Comparison of ENCODE assay signal across 23 cellular contexts in the genomic region with DNA sequence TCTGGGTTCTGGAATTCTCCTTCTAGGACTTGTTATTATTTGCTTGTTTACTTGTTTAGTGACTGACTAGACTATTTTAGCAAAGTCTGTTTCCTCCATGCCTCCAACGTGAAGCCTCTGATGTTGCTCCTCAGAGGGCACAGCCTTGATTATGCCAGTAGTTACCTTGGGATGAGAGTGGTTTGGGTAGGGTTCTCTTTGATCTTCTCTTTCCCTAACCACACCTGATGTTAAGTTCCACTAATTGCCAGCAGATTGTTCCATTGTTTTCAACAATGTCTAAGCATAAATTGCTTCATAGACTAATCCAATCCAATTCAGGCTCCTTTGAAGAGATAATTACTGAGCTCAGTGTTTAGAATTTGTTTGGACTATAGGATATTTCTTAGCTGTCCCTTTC.
DNase-seq lines count a peak whose midpoint lies in the region; ATAC-seq lines count a peak whose summit lies in the region.
"Had no signal": no experiment of that assay in that cellular context is flagged by ENCODE, and none has a peak within 500 bp of the region (broad histone marks: within the 10 kb centered on the region; RNA-seq: fewer than 3 reads in every experiment).

No MANE protein-coding gene starts in this region.

- DNase-seq in NCI-H69 (lab: John Stamatoyannopoulos, UW), result peak; percentile 31
- DNase-seq in NCI-H82 treated with DMSO at 0.1 percent for 48 hours (lab: John Stamatoyannopoulos, UW; ENCODE audit: unreplicated experiment), result peak; percentile 2
- DNase-seq in NCI-H446 treated with DMSO at 0.1 percent for 48 hours (lab: John Stamatoyannopoulos, UW), result no peak
- no peak for DNase-seq in caudate nucleus (lab: John Stamatoyannopoulos, UW)
- no peak for DNase-seq in activated CD8-positive, alpha-beta memory T cell treated with anti-CD3 and anti-CD28 coated beads, Interleukin-2, amount 10 ng/mL, durations not matched to agents 7 days and 5 days
- DNase-seq: 8988T; ACHN; BE2C; C1 segment of cervical spinal cord; CD4-positive, alpha-beta memory T cell; CD4-positive, CD25-positive, alpha-beta regulatory T cell; CD8-positive, alpha-beta memory T cell; COR-L47; DMS 273 treated with DMSO at 0.1 percent for 48 hours; DMS153; DMS53; DMS79; DND-41; EL; GDM1 had no signal

- no peak for ATAC-seq in activated CD8-positive, alpha-beta memory T cell treated with anti-CD3 and anti-CD28 coated beads, Interleukin-2, amount 10 ng/mL, durations not matched to agents 7 days and 5 days
- ATAC-seq: GM12878 had no signal

- no peak overlapping the region for H3K27ac Mint-ChIP-seq in activated CD8-positive, alpha-beta memory T cell treated with anti-CD3 and anti-CD28 coated beads, Interleukin-2, amount 10 ng/mL, durations not matched to agents 7 days and 5 days
- H3K27ac Mint-ChIP-seq: CD14-positive monocyte; CD4-positive, alpha-beta memory T cell; CD4-positive, CD25-positive, alpha-beta regulatory T cell; CD8-positive, alpha-beta memory T cell had no signal

- H3K4me1 Mint-ChIP-seq in activated CD8-positive, alpha-beta memory T cell treated with anti-CD3 and anti-CD28 coated beads, Interleukin-2, amount 10 ng/mL, durations not matched to agents 7 days and 5 days, result no peaks in the 10 kb centered on the region
- H3K4me1 Mint-ChIP-seq: CD14-positive monocyte; CD4-positive, alpha-beta memory T cell; CD4-positive, CD25-positive, alpha-beta regulatory T cell; CD8-positive, alpha-beta memory T cell had no signal

- no peak overlapping the region for H3K4me3 Mint-ChIP-seq in activated CD8-positive, alpha-beta memory T cell treated with anti-CD3 and anti-CD28 coated beads, Interleukin-2, amount 10 ng/mL, durations not matched to agents 7 days and 5 days
- H3K4me3 Mint-ChIP-seq: CD14-positive monocyte; CD4-positive, alpha-beta memory T cell; CD4-positive, CD25-positive, alpha-beta regulatory T cell; CD8-positive, alpha-beta memory T cell had no signal

- CTCF ChIA-PET in activated CD8-positive, alpha-beta memory T cell treated with anti-CD3 and anti-CD28 coated beads, Interleukin-2, amount 10 ng/mL, durations not matched to agents 7 days and 5 days (lab: Charles Lee), result no interaction called here

- no peak overlapping the region for H3K27ac ChIP-seq in caudate nucleus (ENCODE audit: low read depth, low read length)
- H3K27ac ChIP-seq: BLaER1 had no signal

- no peaks in the 10 kb centered on the region for H3K36me3 Mint-ChIP-seq in activated CD8-positive, alpha-beta memory T cell treated with anti-CD3 and anti-CD28 coated beads, Interleukin-2, amount 10 ng/mL, durations not matched to agents 7 days and 5 days
- H3K36me3 Mint-ChIP-seq: CD14-positive monocyte; CD4-positive, alpha-beta memory T cell; CD4-positive, CD25-positive, alpha-beta regulatory T cell; CD8-positive, alpha-beta memory T cell had no signal

- no peaks in the 10 kb centered on the region for H3K9me3 Mint-ChIP-seq in activated CD8-positive, alpha-beta memory T cell treated with anti-CD3 and anti-CD28 coated beads, Interleukin-2, amount 10 ng/mL, durations not matched to agents 7 days and 5 days (ENCODE audit: low read depth)
- H3K9me3 Mint-ChIP-seq: CD4-positive, alpha-beta memory T cell; CD8-positive, alpha-beta memory T cell had no signal

- peaks cover 8% of the 10 kb centered on the region for H3K27me3 Mint-ChIP-seq in activated CD8-positive, alpha-beta memory T cell treated with anti-CD3 and anti-CD28 coated beads, Interleukin-2, amount 10 ng/mL, durations not matched to agents 7 days and 5 days
- H3K27me3 Mint-ChIP-seq: CD4-positive, alpha-beta memory T cell; CD4-positive, CD25-positive, alpha-beta regulatory T cell had no signal

Comparison
In these comparisons a context has a peak if more than half of its experiments do, and no peak if none do; other contexts are left out.
1. DNase-seq: peak in NCI-H69 (single experiment) and NCI-H82 treated with DMSO at 0.1 percent for 48 hours (single experiment); none in NCI-H446 treated with DMSO at 0.1 percent for 48 hours (single experiment), caudate nucleus (0 of 61) and activated CD8-positive, alpha-beta memory T cell treated with anti-CD3 and anti-CD28 coated beads, Interleukin-2, amount 10 ng/mL, durations not matched to agents 7 days and 5 days (single experiment).